In the genomic region with DNA sequence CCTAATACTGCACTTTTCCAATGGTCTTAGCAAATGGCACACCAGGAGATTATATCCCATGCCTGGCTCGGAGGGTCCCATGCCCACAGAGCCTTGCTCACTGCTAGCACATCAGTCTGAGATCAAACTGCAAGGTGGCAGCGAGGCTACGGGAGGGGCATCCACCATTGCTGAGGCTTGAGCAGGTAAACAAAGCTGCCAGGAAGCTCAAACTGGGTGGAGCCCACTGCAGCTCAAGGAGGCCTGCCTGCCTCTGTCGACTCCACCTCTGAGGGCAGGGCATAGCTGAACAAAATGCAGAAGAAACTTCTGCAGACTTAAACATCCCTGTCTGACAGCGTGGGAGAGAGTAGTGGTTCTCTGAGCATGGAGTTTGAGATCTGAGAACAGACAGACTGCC, we compare ENCODE assay signal across 6 cellular contexts. TPM values are rescaled to one million over a fixed set of nuclear protein-coding genes. Genes with fewer than 3 reads are reported as not detected.
"Had no signal": no experiment of that assay in that cellular context is flagged by ENCODE, and none has a peak within 500 bp of the region (broad histone marks: within the 10 kb centered on the region; RNA-seq: fewer than 3 reads in every experiment).

No MANE protein-coding gene starts in this region.

RNA-seq across cellular contexts. Expression of a gene that starts 2.9 kb away (rescaled TPM):
- total RNA-seq: activated B cell treated with CpG ODN at 0.5 μM for 24 hours; activated CD4-positive, alpha-beta T cell treated with anti-CD3 and anti-CD28 coated beads, Interleukin-2, amount 10 ng/mL, durations not matched to agents 24 days and 14 days; activated naive CD8-positive, alpha-beta T cell treated with anti-CD3 and anti-CD28 coated beads for 36 hours; astrocyte; cerebellum had no signal
- polyA plus RNA-seq: aorta had no signal
